20 cellular contexts compared by ENCODE assay signal in genomic region chr3:160040181-160040580, GRCh38. TPM values are rescaled to one million over a fixed set of nuclear protein-coding genes. Genes with fewer than 3 reads are reported as not detected.
"Had no signal": no experiment of that assay in that cellular context is flagged by ENCODE, and none has a peak within 500 bp of the region (broad histone marks: within the 10 kb centered on the region; RNA-seq: fewer than 3 reads in every experiment).

No MANE protein-coding gene starts in this region.

- H3K27me3 ChIP-seq: right atrium auricular region had no signal

- H3K9me3 ChIP-seq: prostate gland, right atrium auricular region had no signal

- DNase-seq: activated B cell treated with CpG ODN at 0.5 μM for 24 hours; activated CD4-positive, alpha-beta T cell treated with anti-CD3 and anti-CD28 coated beads for 36 hours; activated CD4-positive, alpha-beta T cell treated with anti-CD3 and anti-CD28 coated beads, Interleukin-2, amount 50 U/mL, for 4 hours; activated CD8-positive, alpha-beta memory T cell treated with anti-CD3 and anti-CD28 coated beads for 24 hours; activated CD8-positive, alpha-beta memory T cell treated with anti-CD3 and anti-CD28 coated beads, Interleukin-2, amount 50 U/mL, for 4 hours; activated naive CD4-positive, alpha-beta T cell treated with Interleukin-2 at 50 U/mL for 16 hours; activated naive CD8-positive, alpha-beta T cell treated with anti-CD3 and anti-CD28 coated beads for 36 hours; activated T-cell treated with anti-CD3 and anti-CD28 coated beads, Interleukin-2, amount 50 U/mL, for 4 hours; cortex of kidney; heart left ventricle; left colon; naive thymus-derived CD4-positive, alpha-beta T cell; stimulated activated CD4-positive, alpha-beta T cell treated with anti-CD3 and anti-CD28 coated beads, Interleukin-4, amount 100 ng/mL, for 4 hours; stimulated activated naive CD8-positive, alpha-beta T cell treated with anti-CD3 and anti-CD28 coated beads, Interleukin-15, Interleukin-2, amounts not matched to agents 100 U/mL and 50 U/mL, for 24 hours; T1000; upper lobe of left lung had no signal

- H3K36me3 ChIP-seq: heart left ventricle, prostate gland, right atrium auricular region, upper lobe of left lung had no signal

- H3K4me1 ChIP-seq: prostate gland had no signal

- H3K4me3 ChIP-seq: heart left ventricle, prostate gland, right atrium auricular region, upper lobe of left lung had no signal

- H3K27ac ChIP-seq: heart left ventricle, prostate gland, right atrium auricular region, upper lobe of left lung had no signal

RNA-seq across cellular contexts. Expression of gene IL12A, which starts 51.5 kb away (rescaled TPM):
- total RNA-seq: activated CD4-positive, alpha-beta T cell treated with anti-CD3 and anti-CD28 coated beads for 36 hours; osteocyte; subcutaneous adipose tissue had no signal
